ENCODE assay signal across 8 cellular contexts in genomic region chr2:200471324-200471848, GRCh38.
DNase-seq lines count a peak whose midpoint lies in the region; ATAC-seq and TF ChIP-seq lines count a peak whose summit lies in the region.

No MANE protein-coding gene starts in this region.

- no peaks in the 10 kb centered on the region for H3K27me3 Mint-ChIP-seq in memory B cell

- ATAC-seq in GM21526 (IDR thresholded peaks at IDR 0.05; ENCODE audit: low FRiP score, unreplicated experiment) (peak; percentile 76), HG03565 (IDR thresholded peaks at IDR 0.05; ENCODE audit: unreplicated experiment) (peak; percentile 78), SK-N-SH treated with all-trans-retinoic acid at 6 μM for 48 hours (peak; percentile 65; the same call in 2 of the 3 replicates), memory B cell (ENCODE audit: low read depth) (peak; percentile 71)

- peak overlapping the region; percentile 7 for H3K27ac Mint-ChIP-seq in memory B cell

- DNase-seq in NOMO-1 (lab: John Stamatoyannopoulos, UW; ENCODE audit: unreplicated experiment in 2 of 2): peak; percentile 8 to 19
- DNase-seq in NOMO-1 treated with dmso at 0.1 percent for 144 hours (lab: John Stamatoyannopoulos, UW; ENCODE audit: unreplicated experiment): no peak
- DNase-seq in central memory CD4-positive, alpha-beta T cell: peak; percentile 28
- DNase-seq in memory B cell (ENCODE audit: low spot score in 2 of 2): peak; percentile 23 to 33
- DNase-seq in cortex of kidney (lab: John Stamatoyannopoulos, UW): no peak

- H3K4me1 Mint-ChIP-seq in memory B cell: peaks cover 8% of the 10 kb centered on the region

- H3K9me3 Mint-ChIP-seq in memory B cell: no peaks in the 10 kb centered on the region

- H3K36me3 Mint-ChIP-seq in memory B cell: no peaks in the 10 kb centered on the region

- no peak overlapping the region for H3K4me3 Mint-ChIP-seq in memory B cell

TF ChIP-seq in SK-N-SH treated with all-trans-retinoic acid at 6 μM for 48 hours, 23 proteins besides CTCF, POLR2A, EP300 and RAD21:
- TF ChIP-seq ZNF70 (CRISPR knock-in tag; IDR thresholded peaks at IDR 0.05) (no peak), PPARA (CRISPR knock-in tag; IDR thresholded peaks at IDR 0.05; ENCODE audit: borderline replicate concordance) (no peak), GLIS3 (CRISPR knock-in tag; IDR thresholded peaks at IDR 0.05) (no peak), ZFP30 (CRISPR knock-in tag; IDR thresholded peaks at IDR 0.05) (no peak), CREB5 (CRISPR knock-in tag; IDR thresholded peaks at IDR 0.05; ENCODE audit: low read depth) (no peak), ZFP3 (CRISPR knock-in tag; IDR thresholded peaks at IDR 0.05) (no peak), ZC3H10 (CRISPR knock-in tag; IDR thresholded peaks at IDR 0.05) (no peak), ARNTL (CRISPR knock-in tag; IDR thresholded peaks at IDR 0.05; ENCODE audit: borderline replicate concordance, low read depth) (no peak), ISL1 (CRISPR knock-in tag; IDR thresholded peaks at IDR 0.05) (no peak), ZNF8 (CRISPR knock-in tag; IDR thresholded peaks at IDR 0.05) (no peak), CSDC2 (CRISPR knock-in tag; IDR thresholded peaks at IDR 0.05) (no peak), POU6F1 (CRISPR knock-in tag; IDR thresholded peaks at IDR 0.05; ENCODE audit: borderline replicate concordance, low read depth) (no peak), TCF4 (CRISPR knock-in tag; IDR thresholded peaks at IDR 0.05; ENCODE audit: borderline replicate concordance) (no peak), ESRRG (CRISPR knock-in tag; IDR thresholded peaks at IDR 0.05) (no peak), PATZ1 (CRISPR knock-in tag; IDR thresholded peaks at IDR 0.05; ENCODE audit: borderline replicate concordance) (no peak), TSHZ2 (CRISPR knock-in tag; IDR thresholded peaks at IDR 0.05) (no peak), ZNF565 (CRISPR knock-in tag; conservative IDR thresholded peaks at IDR 0.05; ENCODE audit: low read depth) (no peak), RARB (CRISPR knock-in tag; IDR thresholded peaks at IDR 0.05) (no peak), OSR1 (CRISPR knock-in tag; IDR thresholded peaks at IDR 0.05) (no peak), SNAI2 (CRISPR knock-in tag; IDR thresholded peaks at IDR 0.05) (no peak)

Comparison
In these comparisons a context has a peak if more than half of its experiments do, and no peak if none do; other contexts are left out.
1. DNase-seq: peak in NOMO-1 (2 of 2), central memory CD4-positive, alpha-beta T cell (single experiment) and memory B cell (2 of 2); none in NOMO-1 treated with dmso at 0.1 percent for 144 hours (single experiment) and cortex of kidney (single experiment).
2. Peak in every context shown above with its lines, with median percentiles within 50 percentile points of each other: ATAC-seq.